9 cellular contexts compared by ENCODE assay signal in genomic region chr1:35788139-35788538, GRCh38.
"Had no signal": no experiment of that assay in that cellular context is flagged by ENCODE, and none has a peak within 500 bp of the region (broad histone marks: within the 10 kb centered on the region; RNA-seq: fewer than 3 reads in every experiment).

No MANE protein-coding gene starts in this region.

- H3K36me3 Mint-ChIP-seq: IgD-negative memory B cell had no signal

- H3K9me3 Mint-ChIP-seq: H9 had no signal

- ATAC-seq: HepG2 had no signal

- H3K27me3 Mint-ChIP-seq: IgD-negative memory B cell had no signal

- H3K27ac ChIP-seq: GM23248, HL-60 had no signal

- H3K27ac Mint-ChIP-seq: IgD-negative memory B cell had no signal

- FAIRE-seq: H1, H54, HepG2 had no signal

- H3K4me3 Mint-ChIP-seq: H9 had no signal

- H3K4me1 Mint-ChIP-seq: H9, IgD-negative memory B cell had no signal

- DNase-seq: GM23248, H9, HCEC 1CT, KG1 had no signal

- H3K9ac ChIP-seq: GM23248 had no signal

- H3K4me3 ChIP-seq: GM23248 had no signal

- H2AFZ ChIP-seq: GM23248 had no signal
